ENCODE assay signal across 1 cellular context in genomic region chr15:31177936-31178335, GRCh38.
TF ChIP-seq lines count a peak whose summit lies in the region.

No MANE protein-coding gene starts in this region.

TF ChIP-seq in GM12878, 131 proteins besides CTCF, POLR2A, EP300 and RAD21 (continued from another document):
- TF ChIP-seq ZBTB11 (CRISPR knock-in tag; IDR thresholded peaks at IDR 0.05) (no peak), PAX8 (IDR thresholded peaks at IDR 0.05) (no peak)
